1 cellular context compared by ENCODE assay signal in the genomic region with DNA sequence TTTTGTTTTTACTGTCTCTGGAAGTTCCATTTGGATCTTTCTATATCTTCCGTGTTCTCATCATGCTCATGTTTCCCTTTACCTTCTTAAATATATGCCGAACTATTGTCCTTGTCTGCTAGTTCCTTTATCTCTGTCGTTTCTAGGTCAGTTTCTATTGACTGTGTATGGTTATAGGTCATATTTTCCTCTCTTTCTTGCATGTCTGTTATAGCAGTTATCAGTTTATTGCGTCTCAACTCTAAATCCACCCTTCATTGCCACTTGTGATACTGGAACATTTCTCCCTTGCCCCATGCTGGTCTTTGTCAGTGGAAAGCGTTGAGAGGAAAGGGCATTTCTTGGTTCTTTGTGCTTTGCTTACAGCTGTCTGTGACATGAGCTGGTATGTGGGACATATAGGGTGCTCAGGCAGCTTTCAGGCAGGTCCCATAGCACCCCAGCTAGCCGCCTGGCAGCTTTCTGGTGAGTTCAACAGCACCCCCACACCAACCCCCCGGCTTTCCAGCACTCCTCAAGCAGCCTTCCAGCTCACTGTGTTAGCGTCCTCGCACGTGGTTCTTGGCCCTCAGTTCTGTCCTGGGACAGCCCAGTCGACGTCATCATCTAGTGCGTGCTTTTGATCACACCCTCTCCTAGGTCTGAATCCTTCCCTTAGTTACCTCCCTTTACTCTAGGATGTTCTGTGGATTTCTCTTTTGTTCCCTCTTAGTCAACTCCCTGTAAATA.
TF ChIP-seq lines count a peak whose summit lies in the region.

No MANE protein-coding gene starts in this region.

TF ChIP-seq in HepG2, 621 proteins besides CTCF, POLR2A, EP300 and RAD21:
- TF ChIP-seq, protein P1, sequence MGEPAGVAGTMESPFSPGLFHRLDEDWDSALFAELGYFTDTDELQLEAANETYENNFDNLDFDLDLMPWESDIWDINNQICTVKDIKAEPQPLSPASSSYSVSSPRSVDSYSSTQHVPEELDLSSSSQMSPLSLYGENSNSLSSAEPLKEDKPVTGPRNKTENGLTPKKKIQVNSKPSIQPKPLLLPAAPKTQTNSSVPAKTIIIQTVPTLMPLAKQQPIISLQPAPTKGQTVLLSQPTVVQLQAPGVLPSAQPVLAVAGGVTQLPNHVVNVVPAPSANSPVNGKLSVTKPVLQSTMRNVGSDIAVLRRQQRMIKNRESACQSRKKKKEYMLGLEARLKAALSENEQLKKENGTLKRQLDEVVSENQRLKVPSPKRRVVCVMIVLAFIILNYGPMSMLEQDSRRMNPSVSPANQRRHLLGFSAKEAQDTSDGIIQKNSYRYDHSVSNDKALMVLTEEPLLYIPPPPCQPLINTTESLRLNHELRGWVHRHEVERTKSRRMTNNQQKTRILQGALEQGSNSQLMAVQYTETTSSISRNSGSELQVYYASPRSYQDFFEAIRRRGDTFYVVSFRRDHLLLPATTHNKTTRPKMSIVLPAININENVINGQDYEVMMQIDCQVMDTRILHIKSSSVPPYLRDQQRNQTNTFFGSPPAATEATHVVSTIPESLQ (CRISPR knock-in tag; conservative IDR thresholded peaks at IDR 0.05), result no peak
- TF ChIP-seq, protein P2, sequence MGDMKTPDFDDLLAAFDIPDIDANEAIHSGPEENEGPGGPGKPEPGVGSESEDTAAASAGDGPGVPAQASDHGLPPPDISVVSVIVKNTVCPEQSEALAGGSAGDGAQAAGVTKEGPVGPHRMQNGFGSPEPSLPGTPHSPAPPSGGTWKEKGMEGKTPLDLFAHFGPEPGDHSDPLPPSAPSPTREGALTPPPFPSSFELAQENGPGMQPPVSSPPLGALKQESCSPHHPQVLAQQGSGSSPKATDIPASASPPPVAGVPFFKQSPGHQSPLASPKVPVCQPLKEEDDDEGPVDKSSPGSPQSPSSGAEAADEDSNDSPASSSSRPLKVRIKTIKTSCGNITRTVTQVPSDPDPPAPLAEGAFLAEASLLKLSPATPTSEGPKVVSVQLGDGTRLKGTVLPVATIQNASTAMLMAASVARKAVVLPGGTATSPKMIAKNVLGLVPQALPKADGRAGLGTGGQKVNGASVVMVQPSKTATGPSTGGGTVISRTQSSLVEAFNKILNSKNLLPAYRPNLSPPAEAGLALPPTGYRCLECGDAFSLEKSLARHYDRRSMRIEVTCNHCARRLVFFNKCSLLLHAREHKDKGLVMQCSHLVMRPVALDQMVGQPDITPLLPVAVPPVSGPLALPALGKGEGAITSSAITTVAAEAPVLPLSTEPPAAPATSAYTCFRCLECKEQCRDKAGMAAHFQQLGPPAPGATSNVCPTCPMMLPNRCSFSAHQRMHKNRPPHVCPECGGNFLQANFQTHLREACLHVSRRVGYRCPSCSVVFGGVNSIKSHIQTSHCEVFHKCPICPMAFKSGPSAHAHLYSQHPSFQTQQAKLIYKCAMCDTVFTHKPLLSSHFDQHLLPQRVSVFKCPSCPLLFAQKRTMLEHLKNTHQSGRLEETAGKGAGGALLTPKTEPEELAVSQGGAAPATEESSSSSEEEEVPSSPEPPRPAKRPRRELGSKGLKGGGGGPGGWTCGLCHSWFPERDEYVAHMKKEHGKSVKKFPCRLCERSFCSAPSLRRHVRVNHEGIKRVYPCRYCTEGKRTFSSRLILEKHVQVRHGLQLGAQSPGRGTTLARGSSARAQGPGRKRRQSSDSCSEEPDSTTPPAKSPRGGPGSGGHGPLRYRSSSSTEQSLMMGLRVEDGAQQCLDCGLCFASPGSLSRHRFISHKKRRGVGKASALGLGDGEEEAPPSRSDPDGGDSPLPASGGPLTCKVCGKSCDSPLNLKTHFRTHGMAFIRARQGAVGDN (CRISPR knock-in tag; IDR thresholded peaks at IDR 0.05), result 0 out of 2 replicates have a peak, but pooled peaks have one; percentile 12
